ENCODE assay signal across 8 cellular contexts in genomic region chr2:111462572-111462971, GRCh38.
DNase-seq lines count a peak whose midpoint lies in the region; ATAC-seq and TF ChIP-seq lines count a peak whose summit lies in the region.
"Not testable (repeated sequence)": the region's sequence is repeated elsewhere in the genome, so short reads cannot be mapped to it uniquely, and the experiment has no call there.

No MANE protein-coding gene starts in this region.

- H4K20me1 ChIP-seq in KMS-11 (ENCODE audit: insufficient read depth); PC-9 (ENCODE audit: insufficient read depth): not testable (repeated sequence)

- not testable (repeated sequence) for H3K9me3 ChIP-seq in CD4-positive, alpha-beta T cell (ENCODE audit: control insufficient read depth, low read length); PC-9 (ENCODE audit: insufficient read depth, low read depth)

- not testable (repeated sequence) for H3K36me3 ChIP-seq in KMS-11 (ENCODE audit: insufficient read depth); PC-9 (ENCODE audit: low read depth)

- H3K79me2 ChIP-seq in KMS-11 (ENCODE audit: insufficient read depth, low read depth) (peaks cover 34% of the 10 kb centered on the region), PC-9 (ENCODE audit: low read depth) (peaks cover 78% of the 10 kb centered on the region)

- not testable (repeated sequence) for TF ChIP-seq CTCF in CD4-positive, alpha-beta T cell (IDR thresholded peaks at IDR 0.05); KMS-11 (conservative IDR thresholded peaks at IDR 0.05; ENCODE audit: low read depth, low read length); PC-9 (conservative IDR thresholded peaks at IDR 0.05); foreskin keratinocyte (conservative IDR thresholded peaks at IDR 0.05)

- H3K36me3 Mint-ChIP-seq in CD4-positive, alpha-beta T cell (ENCODE audit: low read depth); central memory CD8-positive, alpha-beta T cell (ENCODE audit: insufficient read depth): not testable (repeated sequence)
- H3K36me3 Mint-ChIP-seq in activated CD4-positive, alpha-beta T cell treated with anti-CD3 and anti-CD28 coated beads, Interleukin-2, amount 10 ng/mL, durations not matched to agents 24 days and 14 days (ENCODE audit: low read depth): peaks cover 11% of the 10 kb centered on the region
- H3K36me3 Mint-ChIP-seq in activated T-helper 2 cell treated with anti-CD3 and anti-CD28 coated beads, Interferon-gamma antibody, Interleukin-2, Interleukin-4, amounts not matched to agents 10 μg/mL and 5 μg/mL and 100 μg/mL, durations not matched to agents 14 hours and 24 hours and 36 hours (ENCODE audit: low read depth): peaks cover 14% of the 10 kb centered on the region

- H3K9ac ChIP-seq in KMS-11: not testable (repeated sequence)

- CTCF ChIA-PET in CD4-positive, alpha-beta T cell (lab: Charles Lee); PC-9 (lab: Charles Lee): not testable (repeated sequence)

- not testable (repeated sequence) for H3K4me3 ChIP-seq in KMS-11 (IDR thresholded peaks at IDR 0.05; ENCODE audit: insufficient read depth, low read depth, low read length); PC-9

- POLR2A ChIA-PET in CD4-positive, alpha-beta T cell (lab: Charles Lee); PC-9 (lab: Charles Lee; ENCODE audit: unreplicated experiment): not testable (repeated sequence)

- peak overlapping the region; percentile 49 for H3K27ac Mint-ChIP-seq in CD4-positive, alpha-beta T cell
- peak overlapping the region; percentile 34 for H3K27ac Mint-ChIP-seq in activated CD4-positive, alpha-beta T cell treated with anti-CD3 and anti-CD28 coated beads, Interleukin-2, amount 10 ng/mL, durations not matched to agents 24 days and 14 days
- peak overlapping the region; percentile 42 for H3K27ac Mint-ChIP-seq in activated T-helper 2 cell treated with anti-CD3 and anti-CD28 coated beads, Interferon-gamma antibody, Interleukin-2, Interleukin-4, amounts not matched to agents 10 μg/mL and 5 μg/mL and 100 μg/mL, durations not matched to agents 14 hours and 24 hours and 36 hours
- peak overlapping the region; percentile 59 for H3K27ac Mint-ChIP-seq in central memory CD8-positive, alpha-beta T cell (ENCODE audit: low read depth)

- H3K4me1 ChIP-seq in KMS-11 (ENCODE audit: low read depth, poor library complexity, severe bottlenecking): peaks cover 38% of the 10 kb centered on the region
- peaks cover 48% of the 10 kb centered on the region for H3K4me1 ChIP-seq in PC-9 (replicated peaks; ENCODE audit: insufficient read depth)
- H3K4me1 ChIP-seq in foreskin keratinocyte: not testable (repeated sequence)

- intact Hi-C loops in CD4-positive, alpha-beta T cell (cut with DNase I, micrococcal nuclease); PC-9 (cut with micrococcal nuclease; ENCODE audit: unreplicated experiment); activated CD4-positive, alpha-beta T cell treated with anti-CD3 and anti-CD28 coated beads, Interleukin-2, amount 10 ng/mL, durations not matched to agents 24 days and 14 days (cut with micrococcal nuclease); activated T-helper 2 cell treated with anti-CD3 and anti-CD28 coated beads, Interferon-gamma antibody, Interleukin-2, Interleukin-4, amounts not matched to agents 10 μg/mL and 5 μg/mL and 100 μg/mL, durations not matched to agents 14 hours and 24 hours and 36 hours (cut with micrococcal nuclease): not testable (repeated sequence)

- not testable (repeated sequence) for H3K4me3 Mint-ChIP-seq in CD4-positive, alpha-beta T cell; activated CD4-positive, alpha-beta T cell treated with anti-CD3 and anti-CD28 coated beads, Interleukin-2, amount 10 ng/mL, durations not matched to agents 24 days and 14 days; central memory CD8-positive, alpha-beta T cell
- peak overlapping the region; percentile 8 for H3K4me3 Mint-ChIP-seq in activated T-helper 2 cell treated with anti-CD3 and anti-CD28 coated beads, Interferon-gamma antibody, Interleukin-2, Interleukin-4, amounts not matched to agents 10 μg/mL and 5 μg/mL and 100 μg/mL, durations not matched to agents 14 hours and 24 hours and 36 hours (ENCODE audit: low read depth)

- H3K27me3 Mint-ChIP-seq in CD4-positive, alpha-beta T cell; activated CD4-positive, alpha-beta T cell treated with anti-CD3 and anti-CD28 coated beads, Interleukin-2, amount 10 ng/mL, durations not matched to agents 24 days and 14 days; activated T-helper 2 cell treated with anti-CD3 and anti-CD28 coated beads, Interferon-gamma antibody, Interleukin-2, Interleukin-4, amounts not matched to agents 10 μg/mL and 5 μg/mL and 100 μg/mL, durations not matched to agents 14 hours and 24 hours and 36 hours (ENCODE audit: low read depth); central memory CD8-positive, alpha-beta T cell: not testable (repeated sequence)

- not testable (repeated sequence) for H3F3A ChIP-seq in PC-9 (ENCODE audit: insufficient read depth, low read depth)

- H3K27ac ChIP-seq in CD4-positive, alpha-beta T cell (ENCODE audit: low read depth, low read length): not testable (repeated sequence)
- H3K27ac ChIP-seq in KMS-11: peak overlapping the region; percentile 48; the same call in 1 of the 2 replicates
- H3K27ac ChIP-seq in PC-9: peak overlapping the region; percentile 84
- H3K27ac ChIP-seq in foreskin keratinocyte: peak overlapping the region; percentile 77

- not testable (repeated sequence) for H3K4me1 Mint-ChIP-seq in CD4-positive, alpha-beta T cell (ENCODE audit: low read depth); central memory CD8-positive, alpha-beta T cell
- H3K4me1 Mint-ChIP-seq in activated CD4-positive, alpha-beta T cell treated with anti-CD3 and anti-CD28 coated beads, Interleukin-2, amount 10 ng/mL, durations not matched to agents 24 days and 14 days: peaks cover 15% of the 10 kb centered on the region
- H3K4me1 Mint-ChIP-seq in activated T-helper 2 cell treated with anti-CD3 and anti-CD28 coated beads, Interferon-gamma antibody, Interleukin-2, Interleukin-4, amounts not matched to agents 10 μg/mL and 5 μg/mL and 100 μg/mL, durations not matched to agents 14 hours and 24 hours and 36 hours (ENCODE audit: low read depth): peaks cover 20% of the 10 kb centered on the region

- H3K9me3 Mint-ChIP-seq in CD4-positive, alpha-beta T cell; activated CD4-positive, alpha-beta T cell treated with anti-CD3 and anti-CD28 coated beads, Interleukin-2, amount 10 ng/mL, durations not matched to agents 24 days and 14 days; activated T-helper 2 cell treated with anti-CD3 and anti-CD28 coated beads, Interferon-gamma antibody, Interleukin-2, Interleukin-4, amounts not matched to agents 10 μg/mL and 5 μg/mL and 100 μg/mL, durations not matched to agents 14 hours and 24 hours and 36 hours; central memory CD8-positive, alpha-beta T cell: not testable (repeated sequence)

- H3K4me2 ChIP-seq in KMS-11 (peak overlapping the region; percentile 25; the same call in 1 of the 2 replicates), PC-9 (peak overlapping the region; percentile 57)

- DNase-seq in CD4-positive, alpha-beta T cell; PC-9; activated CD4-positive, alpha-beta T cell treated with anti-CD3 and anti-CD28 coated beads, Interleukin-2, amount 10 ng/mL, durations not matched to agents 24 days and 14 days; activated T-helper 2 cell treated with anti-CD3 and anti-CD28 coated beads, Interferon-gamma antibody, Interleukin-2, Interleukin-4, amounts not matched to agents 10 μg/mL and 5 μg/mL and 100 μg/mL, durations not matched to agents 14 hours and 24 hours and 36 hours (ENCODE audit: low spot score); central memory CD8-positive, alpha-beta T cell (ENCODE audit: low spot score in 2 of 2); foreskin keratinocyte: not testable (repeated sequence)
- peak; percentile 13 for DNase-seq in renal cortical epithelial cell (ENCODE audit: low read depth)

- not testable (repeated sequence) for H2AFZ ChIP-seq in KMS-11 (ENCODE audit: low read depth); PC-9

- not testable (repeated sequence) for H3K27me3 ChIP-seq in CD4-positive, alpha-beta T cell (ENCODE audit: control insufficient read depth, insufficient read depth, low read length); KMS-11 (ENCODE audit: insufficient read depth, low read depth); PC-9 (ENCODE audit: insufficient read depth, low read depth); foreskin keratinocyte

- BruUV-seq in PC-9 (replicated peaks; lab: Mats Ljungman, UMichigan): not testable (repeated sequence)

- ATAC-seq in CD4-positive, alpha-beta T cell (ENCODE audit: poor library complexity); central memory CD8-positive, alpha-beta T cell (replicated peaks; ENCODE audit: extremely low read depth, poor library complexity, severe bottlenecking): not testable (repeated sequence)
- ATAC-seq in foreskin keratinocyte: peak; percentile 62

- H3K9me2 ChIP-seq in PC-9 (ENCODE audit: insufficient read depth): not testable (repeated sequence)
